In genomic region chr17:4267402-4267801, GRCh38 we compare ENCODE assay signal across 27 cellular contexts. TPM values are rescaled to one million over a fixed set of nuclear protein-coding genes. Genes with fewer than 3 reads are reported as not detected.
A peak's percentile ranks its signal among the peaks of the same experiment; 100 is the strongest.
DNase-seq lines count a peak whose midpoint lies in the region; ATAC-seq, FAIRE-seq and TF ChIP-seq lines count a peak whose summit lies in the region.
"Had no signal": no experiment of that assay in that cellular context is flagged by ENCODE, and none has a peak within 500 bp of the region (broad histone marks: within the 10 kb centered on the region; RNA-seq: fewer than 3 reads in every experiment).

No MANE protein-coding gene starts in this region.

- WGBS in H1 (ENCODE audit: extremely low coverage in 1 of 2, insufficient coverage in 1 of 2, insufficient read length in 1 of 2, insufficient replicate concordance in 2 of 2, low coverage in 1 of 2, low lambda C conversion rate in 2 of 2, missing lambda C conversion rate in 1 of 2), 2 experiments, result 92% methylated on average over 8 of the region's 8 CpGs; no CpG with 5 or more reads in 1 of the 2 experiments

- peaks cover 13% of the 10 kb centered on the region for H3K4me1 ChIP-seq in GM23338 (ENCODE audit: insufficient read depth)
- peaks cover 0 to 11% (median 4%) of the 10 kb centered on the region in 4 experiments for H3K4me1 ChIP-seq in H1 (replicated peaks in 1 of 4; ENCODE audit: control insufficient read depth in 3 of 4, insufficient read depth in 4 of 4, low read length in 3 of 4)
- H3K4me1 ChIP-seq: SJCRH30 had no signal

- H3K4me3 Mint-ChIP-seq in GM23338 (no peak overlapping the region), type B pancreatic cell (no peak overlapping the region)
- H3K4me3 Mint-ChIP-seq: HFFc6 had no signal

- no peak for ATAC-seq in GM23338
- ATAC-seq in HG02588 (IDR thresholded peaks at IDR 0.05; ENCODE audit: unreplicated experiment), result no peak
- ATAC-seq: PC-3, Right ventricle myocardium inferior had no signal

- H2AK5ac ChIP-seq in H1 (ENCODE audit: low read depth, low read length), result peak overlapping the region; percentile 77

- H3K4me2 ChIP-seq in GM23338 (no peak overlapping the region), H1 (ENCODE audit: insufficient read depth in 1 of 2, low read depth in 2 of 2, low read length in 2 of 2) (no peak overlapping the region)
- H3K4me2 ChIP-seq: KMS-11 had no signal

- H3K4me1 Mint-ChIP-seq in GM23338 (peaks cover 23% of the 10 kb centered on the region), type B pancreatic cell (ENCODE audit: unreplicated experiment) (peaks cover 11% of the 10 kb centered on the region)

- DNase-seq in GM12891 (ENCODE audit: insufficient read length, low spot score) (no peak), GM23338 (ENCODE audit: low spot score) (no peak), H1 (ENCODE audit: low read depth in 1 of 2, low spot score in 2 of 2) (no peak), type B pancreatic cell (ENCODE audit: extremely low spot score, unreplicated experiment) (no peak), NK-92 (lab: John Stamatoyannopoulos, UW; ENCODE audit: unreplicated experiment) (no peak), RCC 7860 (ENCODE audit: low spot score) (no peak)
- DNase-seq: CD8-positive, alpha-beta memory T cell; DMS 273 treated with DMSO at 0.1 percent for 48 hours; DMS79; EL; GDM1; H7; HFFc6; MM.1S; NCI-H2029; NCI-H446; NCI-H524 treated with DMSO at 0.1 percent for 48 hours; NCI-H774; NK-92 treated with Interleukin-12 subunit alpha and Interleukin-12 subunit beta, amount 100 ng/mL, for 24 hours; PC-3; SJCRH30 had no signal

- no peak overlapping the region for H2BK20ac ChIP-seq in H1 (ENCODE audit: low read length)

- H2AFZ ChIP-seq in GM23338 (no peak overlapping the region), H1 (ENCODE audit: low read length) (no peak overlapping the region)

- TF ChIP-seq CTCF in GM23338 (conservative IDR thresholded peaks at IDR 0.05; ENCODE audit: low read depth in 2 of 2), result no peak
- no peak for TF ChIP-seq CTCF in H1 (IDR thresholded peaks at IDR 0.05; ENCODE audit: control extremely low read depth in 1 of 3, insufficient read depth in 1 of 3, low read depth in 1 of 3, low read length in 3 of 3)
- TF ChIP-seq CTCF in type B pancreatic cell (conservative IDR thresholded peaks at IDR 0.05), result no peak

- H2BK5ac ChIP-seq in H1 (ENCODE audit: low read depth, low read length), result no peak overlapping the region

- no peak overlapping the region for H3K18ac ChIP-seq in H1 (ENCODE audit: extremely low read depth, low read length)

- FAIRE-seq in GM12891 (lab: Jason Lieb, UNC) (no peak), H1 (lab: Jason Lieb, UNC) (no peak), RCC 7860 (lab: Jason Lieb, UNC) (no peak)
- FAIRE-seq: GM18507 had no signal

- H3K23me2 ChIP-seq in H1 (ENCODE audit: low read depth, low read length), result peaks cover 10% of the 10 kb centered on the region; the same call in 1 of the 2 replicates

- no peak overlapping the region for H2BK12ac ChIP-seq in H1 (ENCODE audit: low read depth, low read length)

- peaks cover 8% of the 10 kb centered on the region for H3K79me1 ChIP-seq in H1 (ENCODE audit: low read depth, low read length)

- peaks cover 7% of the 10 kb centered on the region for H3K27me3 Mint-ChIP-seq in GM23338 (ENCODE audit: insufficient read depth, low read depth, poor library complexity)
- no peaks in the 10 kb centered on the region for H3K27me3 Mint-ChIP-seq in type B pancreatic cell
- H3K27me3 Mint-ChIP-seq: CD8-positive, alpha-beta memory T cell; IgD-negative memory B cell had no signal

- H3K27me3 ChIP-seq in GM23338 (ENCODE audit: insufficient read depth), result no peaks in the 10 kb centered on the region
- no peaks in the 10 kb centered on the region for H3K27me3 ChIP-seq in H1 (replicated peaks in 1 of 4; ENCODE audit: control insufficient read depth in 3 of 4, extremely low read depth in 1 of 4, insufficient read depth in 3 of 4, low read length in 3 of 4)
- H3K27me3 ChIP-seq: SJCRH30 had no signal

- peaks cover 34% of the 10 kb centered on the region for H4K20me1 ChIP-seq in GM23338 (replicated peaks; ENCODE audit: insufficient read depth)
- peaks cover 6 to 10% of the 10 kb centered on the region in 2 experiments for H4K20me1 ChIP-seq in H1 (replicated peaks in 1 of 2; ENCODE audit: control insufficient read depth in 1 of 2, insufficient read depth in 2 of 2, low read length in 2 of 2)

- H3K14ac ChIP-seq in H1 (ENCODE audit: insufficient read length), result no peak overlapping the region

- peaks cover 16% of the 10 kb centered on the region; the same call in 1 of the 2 replicates for H3F3A ChIP-seq in GM23338 (replicated peaks; ENCODE audit: low read depth)

- no peak overlapping the region for H2BK120ac ChIP-seq in H1 (replicated peaks; ENCODE audit: low read depth, low read length)

- H3K4me3 ChIP-seq in GM23338, result no peak overlapping the region
- H3K4me3 ChIP-seq in H1 (ENCODE audit: extremely low read depth in 1 of 4, insufficient read depth in 2 of 4, low read depth in 3 of 4, low read length in 4 of 4), result no peak overlapping the region
- H3K4me3 ChIP-seq: SJCRH30 had no signal

- no peak overlapping the region for H4K5ac ChIP-seq in H1 (ENCODE audit: insufficient read length, low read depth, low read length)

- H3K36me3 ChIP-seq in GM23338 (ENCODE audit: insufficient read depth), result peaks cover 22% of the 10 kb centered on the region
- peaks cover 5 to 33% (median 18%) of the 10 kb centered on the region in 4 experiments; a peak in 6 of 8 replicates for H3K36me3 ChIP-seq in H1 (ENCODE audit: control insufficient read depth in 2 of 4, insufficient read depth in 4 of 4, low read length in 3 of 4)
- H3K36me3 ChIP-seq: SJCRH30 had no signal

- H3K79me2 ChIP-seq in GM23338 (replicated peaks; ENCODE audit: insufficient read depth) (peaks cover 16% of the 10 kb centered on the region), H1 (ENCODE audit: control insufficient read depth in 1 of 2, insufficient read depth in 2 of 2, low read length in 2 of 2) (peaks cover 8 to 11% of the 10 kb centered on the region in 2 experiments)

- no peak overlapping the region for H4K91ac ChIP-seq in H1 (replicated peaks; ENCODE audit: insufficient read length, low read length)

- POLR2A ChIA-PET in H1 (lab: Charles Lee; ENCODE audit: partially characterized antibody), result interaction anchor here (1.1 to 1.3 kb wide), 6 partner anchors 9 to 127 kb away, joined by 3 to 4 read pairs (median 3); no protein-coding TSS in a partner anchor

- TF ChIP-seq POLR2A in GM12891 (IDR thresholded peaks at IDR 0.05; ENCODE audit: low read depth, low read length) (no peak; the same call in 1 of the 2 replicates), H1 (IDR thresholded peaks at IDR 0.05; ENCODE audit: control extremely low read depth in 1 of 2, low read depth in 2 of 2, low read length in 2 of 2) (no peak; a peak in 1 of 3 replicates)

- H3K27ac ChIP-seq in GM23338 (ENCODE audit: low read depth), result peak overlapping the region; percentile 68
- no peak overlapping the region for H3K27ac ChIP-seq in H1 (ENCODE audit: low read depth, low read length)
- H3K27ac ChIP-seq: C4-2B, KMS-11, SJCRH30 had no signal

- H3K36me3 Mint-ChIP-seq in GM23338 (ENCODE audit: low read depth), result peaks cover 26% of the 10 kb centered on the region
- H3K36me3 Mint-ChIP-seq in type B pancreatic cell, result peaks cover 34% of the 10 kb centered on the region
- H3K36me3 Mint-ChIP-seq: IgD-negative memory B cell had no signal

- H3K9me2 ChIP-seq in GM23338 (ENCODE audit: insufficient read depth), result no peaks in the 10 kb centered on the region

- no peak overlapping the region for H3K23ac ChIP-seq in H1 (ENCODE audit: insufficient read length)

- no peak for TF ChIP-seq RAD21 in H1 (IDR thresholded peaks at IDR 0.05 in 1 of 2, conservative IDR thresholded peaks at IDR 0.05 in 1 of 2; ENCODE audit: low read depth in 2 of 2, low read length in 2 of 2)

- H4K8ac ChIP-seq in H1 (ENCODE audit: extremely low read depth, insufficient read depth, low read length), result no peak overlapping the region

- H2BK15ac ChIP-seq in H1 (ENCODE audit: low read length), result no peak overlapping the region

- CTCF ChIA-PET in H1 (lab: Charles Lee; ENCODE audit: partially characterized antibody), result interaction anchor here (1.0 to 1.7 kb wide), 6 partner anchors 9 to 144 kb away, joined by 3 to 5 read pairs (median 4); no protein-coding TSS in a partner anchor

- no peak for TF ChIP-seq EP300 in H1 (IDR thresholded peaks at IDR 0.05; ENCODE audit: borderline replicate concordance in 1 of 2, low read depth in 2 of 2, low read length in 2 of 2)

- H3K9me3 Mint-ChIP-seq in GM23338 (no peaks in the 10 kb centered on the region), type B pancreatic cell (no peaks in the 10 kb centered on the region)
- H3K9me3 Mint-ChIP-seq: CD8-positive, alpha-beta memory T cell; HFFc6 had no signal

- no peaks in the 10 kb centered on the region for H3K9me3 ChIP-seq in H1 (ENCODE audit: insufficient read depth in 2 of 2, low read depth in 1 of 2, low read length in 1 of 2)
- H3K9me3 ChIP-seq: SJCRH30 had no signal

- H3K9ac ChIP-seq in H1 (replicated peaks in 1 of 4; ENCODE audit: extremely low read depth in 1 of 4, low read depth in 3 of 4, low read length in 3 of 4), result no peak overlapping the region
- H3K9ac ChIP-seq: KMS-11 had no signal

- no peak overlapping the region; the same call in 1 of the 2 replicates for H3K27ac Mint-ChIP-seq in GM23338
- peak overlapping the region; percentile 29 for H3K27ac Mint-ChIP-seq in type B pancreatic cell
- H3K27ac Mint-ChIP-seq: HFFc6 had no signal

- H3K4ac ChIP-seq in H1 (replicated peaks; ENCODE audit: insufficient read length, low read depth, low read length), result no peak overlapping the region

- H3K56ac ChIP-seq in H1 (replicated peaks; ENCODE audit: insufficient read length, low read depth, low read length), result no peak overlapping the region

TF ChIP-seq in GM12891, 5 proteins besides CTCF, POLR2A, EP300 and RAD21 (continues in another document):
- TF ChIP-seq POU2F2 (IDR thresholded peaks at IDR 0.05; ENCODE audit: low read depth, low read length), result no peak

TF ChIP-seq in GM23338, 12 proteins besides CTCF, POLR2A, EP300 and RAD21 (continues in another document):
- TF ChIP-seq EZH2phosphoT487 (IDR thresholded peaks at IDR 0.05; ENCODE audit: unreplicated experiment), result no peak

TF ChIP-seq in H1, 55 proteins besides CTCF, POLR2A, EP300 and RAD21 (continues in another document):
- TF ChIP-seq ASH2L (IDR thresholded peaks at IDR 0.05; ENCODE audit: low read length), result no peak

RNA-seq across cellular contexts. Expression of gene ANKFY1, which starts 3.6 kb away (rescaled TPM):
- polyA plus RNA-seq in GM12891 (2012; ENCODE audit: low read depth, missing spikeins), result 9.6 TPM
- 44.4 and 55.2 TPM in 2 replicates for total RNA-seq in GM23338 (2014; rRNA removed; shearing (Covaris generic))
- polyA plus RNA-seq in GM23338 (2016; fragmentation: Nextera tagmentation; extraction: Ambion mirVana) (12.1 and 12.9 TPM in 2 replicates), H1 (2011; rRNA removed) (28.3 and 48.4 TPM in 2 replicates)
- 44.9 and 45.3 TPM in 2 replicates for total RNA-seq in H1 (2021; fragmentation: NEBNext Ultra II Directional; extraction: Animal tissue kit (Norgen Biotek cat#: 25700))
- polyA plus RNA-seq in H1 (2011; cell fraction: cytosol; rRNA removed), result 28.9 TPM
- polyA plus RNA-seq in H1 (2011; cell fraction: nucleus; rRNA removed), result 192 TPM
- 27.6 to 33.7 TPM (median 30.9 TPM) in 4 replicates for polyA plus RNA-seq in H1 (2012, experiment 1 of 2)
- 3.4 TPM for polyA plus RNA-seq in H1 (2012, experiment 2 of 2)
- 16.5 TPM for polyA plus RNA-seq in H1 (2013, experiment 1 of 2)
- polyA plus RNA-seq in H1 (2013, experiment 2 of 2), result 13.8 TPM
- polyA minus RNA-seq in H1 (2011; rRNA and poly(A)+ RNA removed), result 69.5 and 98.9 TPM in 2 replicates
- polyA minus RNA-seq in H1 (2011; cell fraction: cytosol; rRNA and poly(A)+ RNA removed), result 47.0 TPM
- polyA minus RNA-seq in H1 (2011; cell fraction: nucleus; rRNA and poly(A)+ RNA removed), result 90.2 TPM
- total RNA-seq in type B pancreatic cell (ENCODE audit: low replicate concordance), result 64.3 and 72.6 TPM in 2 replicates
